In genomic region chr16:25084797-25085196, GRCh38 we compare ENCODE assay signal across 36 cellular contexts. TPM values are rescaled to one million over a fixed set of nuclear protein-coding genes. Genes with fewer than 3 reads are reported as not detected.
DNase-seq lines count a peak whose midpoint lies in the region; ATAC-seq, FAIRE-seq and TF ChIP-seq lines count a peak whose summit lies in the region.
"Had no signal": no experiment of that assay in that cellular context is flagged by ENCODE, and none has a peak within 500 bp of the region (broad histone marks: within the 10 kb centered on the region; RNA-seq: fewer than 3 reads in every experiment).

No MANE protein-coding gene starts in this region.

- H2BK20ac ChIP-seq in H9 (ENCODE audit: low read depth, low read length, poor library complexity, severe bottlenecking), result no peak overlapping the region

- H2BK120ac ChIP-seq in H9 (ENCODE audit: low read depth, low read length, poor library complexity, severe bottlenecking), result no peak overlapping the region

- POLR2A ChIA-PET in HepG2 (lab: Yijun Ruan, JAX), result interaction anchor here (1.3 kb wide), 1 partner anchor 22 kb away, joined by 4 read pairs; no protein-coding TSS in a partner anchor
- POLR2A ChIA-PET in HEK293T (lab: Yijun Ruan, JAX), result interaction anchor here (2.3 kb wide), 1 partner anchor 18 kb away, joined by 6 read pairs; no protein-coding TSS in a partner anchor

- H3K27ac Mint-ChIP-seq in H9, result no peak overlapping the region
- H3K27ac Mint-ChIP-seq: B cell; CD14-positive monocyte; CD4-positive, alpha-beta T cell; CD4-positive, CD25-positive, alpha-beta regulatory T cell; CD8-positive, alpha-beta T cell had no signal

- 10% methylated on average over 6 of the region's 6 CpGs for WGBS in HepG2 (ENCODE audit: low lambda C conversion rate)
- WGBS in right lobe of liver (ENCODE audit: insufficient coverage, low coverage, low lambda C conversion rate, missing lambda C conversion rate), result 64% methylated on average over 6 of the region's 6 CpGs
- no CpG with 5 or more reads among the region's 6 CpGs for WGBS in H9 (ENCODE audit: extremely low coverage, insufficient read length, low lambda C conversion rate)

- no peak for TF ChIP-seq EP300 in HepG2 (IDR thresholded peaks at IDR 0.05; ENCODE audit: low read depth in 2 of 2, low read length in 2 of 2)
- no peak for TF ChIP-seq EP300 in HepG2 (CRISPR knock-in tag; IDR thresholded peaks at IDR 0.05; ENCODE audit: borderline replicate concordance)

- TF ChIP-seq RAD21 in HepG2 (CRISPR knock-in tag; IDR thresholded peaks at IDR 0.05), result no peak

- H3K4me3 ChIP-seq in HepG2 (replicated peaks in 1 of 3; ENCODE audit: insufficient read depth in 1 of 3, low read depth in 2 of 3, low read length in 3 of 3) (no peak overlapping the region), right lobe of liver (no peak overlapping the region), LNCaP clone FGC (ENCODE audit: low read depth, low read length) (no peak overlapping the region)
- H3K4me3 ChIP-seq: A549; BLaER1; BLaER1 treated with 17β-estradiol and CSF1 and Interleukin-3, amounts not matched to agents 10 nM and 100 nM had no signal

- H3K4me3 Mint-ChIP-seq in H9, result no peak overlapping the region
- H3K4me3 Mint-ChIP-seq: B cell; CD14-positive monocyte; CD4-positive, alpha-beta memory T cell; CD4-positive, alpha-beta T cell; CD4-positive, CD25-positive, alpha-beta regulatory T cell; CD8-positive, alpha-beta memory T cell; CD8-positive, alpha-beta T cell had no signal

- H2BK5ac ChIP-seq in H9 (ENCODE audit: insufficient read length, low read length), result no peak overlapping the region

- no peak overlapping the region for H3K14ac ChIP-seq in H9 (ENCODE audit: insufficient read depth, low read length)

- no peak for ATAC-seq in HepG2
- no peak for ATAC-seq in right lobe of liver
- ATAC-seq: A549; CD8-positive, alpha-beta T cell had no signal

- no peaks in the 10 kb centered on the region for H3K9me3 Mint-ChIP-seq in H9
- H3K9me3 Mint-ChIP-seq: CD14-positive monocyte; CD4-positive, alpha-beta memory T cell; CD4-positive, alpha-beta T cell; CD4-positive, CD25-positive, alpha-beta regulatory T cell; CD8-positive, alpha-beta memory T cell; CD8-positive, alpha-beta T cell had no signal

- no peak overlapping the region for H2AK5ac ChIP-seq in H9 (ENCODE audit: insufficient read length, low read length)

- TF ChIP-seq CTCF in HepG2 (CRISPR knock-in tag; IDR thresholded peaks at IDR 0.05) (no peak), right lobe of liver (IDR thresholded peaks at IDR 0.05) (no peak), 22Rv1 (IDR thresholded peaks at IDR 0.05) (no peak), LNCaP clone FGC (IDR thresholded peaks at IDR 0.05; ENCODE audit: control insufficient read depth, extremely low read depth, insufficient read depth) (no peak), H9 (conservative IDR thresholded peaks at IDR 0.05) (no peak)

- peaks cover 0 to 17% of the 10 kb centered on the region in 2 experiments; a peak in 3 of 5 replicates for H3K27me3 ChIP-seq in HepG2 (ENCODE audit: control insufficient read depth in 1 of 2, insufficient read depth in 2 of 2, low read length in 2 of 2)
- no peaks in the 10 kb centered on the region for H3K27me3 ChIP-seq in right lobe of liver
- H3K27me3 ChIP-seq in H9 (ENCODE audit: insufficient read depth, low read length), result no peaks in the 10 kb centered on the region
- H3K27me3 ChIP-seq: BLaER1; BLaER1 treated with 17β-estradiol and CSF1 and Interleukin-3, amounts not matched to agents 10 nM and 100 nM had no signal

- H4K20me1 ChIP-seq in HepG2 (ENCODE audit: insufficient read depth, low read length) (no peaks in the 10 kb centered on the region), H9 (ENCODE audit: control insufficient read depth, insufficient read depth, insufficient read length) (no peaks in the 10 kb centered on the region)
- H4K20me1 ChIP-seq: BLaER1; BLaER1 treated with 17β-estradiol and CSF1 and Interleukin-3, amounts not matched to agents 10 nM and 100 nM had no signal

- H2BK12ac ChIP-seq in H9 (ENCODE audit: insufficient read length, low read depth, low read length), result no peak overlapping the region

- H3K18ac ChIP-seq in H9 (ENCODE audit: insufficient read length, low read depth, low read length), result no peak overlapping the region

- no peaks in the 10 kb centered on the region for H3K79me1 ChIP-seq in H9 (ENCODE audit: insufficient read depth, low read depth, low read length, poor library complexity, severe bottlenecking)

- no peak overlapping the region for H4K91ac ChIP-seq in H9 (ENCODE audit: insufficient read length, low read depth, low read length)

- H3K36me3 ChIP-seq in HepG2 (replicated peaks in 1 of 2; ENCODE audit: control insufficient read depth in 1 of 2, insufficient read depth in 2 of 2, low read length in 2 of 2) (no peaks in the 10 kb centered on the region), right lobe of liver (no peaks in the 10 kb centered on the region)
- H3K36me3 ChIP-seq: BE2C; BLaER1; BLaER1 treated with 17β-estradiol and CSF1 and Interleukin-3, amounts not matched to agents 10 nM and 100 nM had no signal

- H3K23ac ChIP-seq in H9 (ENCODE audit: insufficient read length, low read depth, low read length), result no peak overlapping the region

- no peak overlapping the region for H4K8ac ChIP-seq in H9 (replicated peaks; ENCODE audit: insufficient read length, low read depth, low read length)

- no peak overlapping the region for H3K4me2 ChIP-seq in HepG2 (ENCODE audit: low read depth, low read length)
- H3K4me2 ChIP-seq in H9 (ENCODE audit: insufficient read depth, insufficient read length, low read length), result no peak overlapping the region
- H3K4me2 ChIP-seq: A549; BLaER1; BLaER1 treated with 17β-estradiol and CSF1 and Interleukin-3, amounts not matched to agents 10 nM and 100 nM had no signal

- no peaks in the 10 kb centered on the region for H3K4me1 Mint-ChIP-seq in H9
- H3K4me1 Mint-ChIP-seq: CD14-positive monocyte; CD4-positive, alpha-beta memory T cell; CD8-positive, alpha-beta memory T cell had no signal

- H3K23me2 ChIP-seq in H9 (ENCODE audit: insufficient read length, low read depth, low read length, poor library complexity, severe bottlenecking), result no peaks in the 10 kb centered on the region

- no TSS peak for BruUV-seq in HepG2 (replicated peaks; lab: Mats Ljungman, UMichigan)

- H3T11ph ChIP-seq in H9 (ENCODE audit: low read length), result no peak overlapping the region

- H2AFZ ChIP-seq in HepG2 (ENCODE audit: low read length) (no peak overlapping the region), H9 (ENCODE audit: low read length) (no peak overlapping the region)

- intact Hi-C loops in HepG2 (cut with micrococcal nuclease; ENCODE audit: unreplicated experiment), result no loop called here
- intact Hi-C loops in right lobe of liver (cut with DNase I), result no loop called here

- FAIRE-seq in HepG2 (lab: Jason Lieb, UNC), result no peak
- FAIRE-seq: A204.1, A549, D721Med had no signal

- no peak overlapping the region for H3K56ac ChIP-seq in H9 (ENCODE audit: insufficient read length, low read depth, low read length)

- no peak overlapping the region for H2BK15ac ChIP-seq in H9 (ENCODE audit: low read depth, low read length)

- H3K9ac ChIP-seq in HepG2 (ENCODE audit: insufficient read depth, low read depth, low read length), result no peak overlapping the region
- H3K9ac ChIP-seq in H9 (ENCODE audit: extremely low read depth, insufficient read length, low read length), result no peak overlapping the region
- H3K9ac ChIP-seq: BLaER1; BLaER1 treated with 17β-estradiol and CSF1 and Interleukin-3, amounts not matched to agents 10 nM and 100 nM had no signal

- H3K79me2 ChIP-seq in HepG2 (ENCODE audit: insufficient read depth, low read length) (no peaks in the 10 kb centered on the region), H9 (ENCODE audit: insufficient read depth, low read length) (no peaks in the 10 kb centered on the region)

- H3K4me1 ChIP-seq in HepG2 (ENCODE audit: insufficient read depth, low read length) (0 out of 2 replicates have a peak, but pooled peaks cover 7% of the 10 kb centered on the region), right lobe of liver (no peaks in the 10 kb centered on the region), H9 (ENCODE audit: insufficient read depth, low read length) (no peaks in the 10 kb centered on the region)
- H3K4me1 ChIP-seq: A549; BE2C; BLaER1; BLaER1 treated with 17β-estradiol and CSF1 and Interleukin-3, amounts not matched to agents 10 nM and 100 nM had no signal

- no peak overlapping the region for H3K4ac ChIP-seq in H9 (ENCODE audit: low read depth, low read length)

- no peaks in the 10 kb centered on the region for H3K9me3 ChIP-seq in HepG2 (ENCODE audit: low read length)
- H3K9me3 ChIP-seq in right lobe of liver, result no peaks in the 10 kb centered on the region
- H3K9me3 ChIP-seq in H9 (ENCODE audit: control insufficient read depth, low read depth, low read length), result no peaks in the 10 kb centered on the region
- H3K9me3 ChIP-seq: A549; BE2C; BLaER1; BLaER1 treated with 17β-estradiol and CSF1 and Interleukin-3, amounts not matched to agents 10 nM and 100 nM; Caco-2 had no signal

- H4K5ac ChIP-seq in H9 (ENCODE audit: insufficient read length, low read depth, low read length), result no peak overlapping the region

- H3K36me3 Mint-ChIP-seq in H9 (ENCODE audit: insufficient read depth in 1 of 3, low read depth in 3 of 3), result no peaks in the 10 kb centered on the region
- H3K36me3 Mint-ChIP-seq: CD14-positive monocyte; CD4-positive, alpha-beta memory T cell; CD8-positive, alpha-beta T cell had no signal

- CTCF ChIA-PET in HepG2 (lab: Yijun Ruan, JAX; ENCODE audit: low intra/inter-chr PET ratio, low total read pairs) (no interaction called here), HEK293T (lab: Yijun Ruan, JAX) (interaction anchor here (0.8 kb wide), 1 partner anchor 16 kb away, joined by 12 read pairs; no protein-coding TSS in a partner anchor)

- DNase-seq in HepG2 (ENCODE audit: low spot score) (no peak), right lobe of liver (no peak), HEK293T (ENCODE audit: extremely low spot score) (no peak), LNCaP clone FGC (ENCODE audit: low read depth) (peak; percentile 26), H9 (no peak), NCI-H524 (lab: John Stamatoyannopoulos, UW) (no peak)
- DNase-seq in activated effector memory CD4-positive, alpha-beta T cell treated with Interleukin-2 at 50 U/mL for 16 hours, result no peak
- DNase-seq: 8988T; ACHN; AML-193; BE2C; C1 segment of cervical spinal cord; Caco-2; Calu3; CD4-positive, alpha-beta memory T cell; CD4-positive, alpha-beta T cell; CD4-positive, CD25-positive, alpha-beta regulatory T cell; CD8-positive, alpha-beta memory T cell; CD8-positive, alpha-beta T cell; COR-L47; DMS 273 treated with DMSO at 0.1 percent for 48 hours; DMS153; DMS53; DMS79; DMS79 treated with DMSO at 0.1 percent for 48 hours; DND-41; EL had no signal

- H3K27ac ChIP-seq in HepG2 (ENCODE audit: extremely low read length, insufficient read depth, low read length), result no peak overlapping the region
- H3K27ac ChIP-seq in right lobe of liver, result no peak overlapping the region
- H3K27ac ChIP-seq in 22Rv1, result 0 out of 2 replicates have a peak overlapping the region, but pooled peaks have one; percentile 13
- H3K27ac ChIP-seq in H9 (ENCODE audit: insufficient read length, low read depth, low read length), result no peak overlapping the region
- H3K27ac ChIP-seq: A549; BLaER1; BLaER1 treated with 17β-estradiol and CSF1 and Interleukin-3, amounts not matched to agents 10 nM and 100 nM; C4-2B had no signal

- TF ChIP-seq POLR2A in HepG2 (IDR thresholded peaks at IDR 0.05; ENCODE audit: insufficient read depth in 1 of 2, low read depth in 2 of 2, low read length in 2 of 2) (no peak), right lobe of liver (IDR thresholded peaks at IDR 0.05) (no peak)

- in situ Hi-C loops in HepG2 (cut with HindIII; ENCODE audit: extremely low pct_ligation_motif_present, low pct_unique_long_range_greater_than_20kb), result no loop called here

- H3K27me3 Mint-ChIP-seq in H9 (ENCODE audit: low read depth), result no peaks in the 10 kb centered on the region; the same call in 1 of the 2 replicates
- H3K27me3 Mint-ChIP-seq: B cell; CD4-positive, alpha-beta T cell; CD4-positive, CD25-positive, alpha-beta regulatory T cell had no signal

RNA-seq across cellular contexts. Expression of gene LCMT1, which starts 26.7 kb away (rescaled TPM):
- total RNA-seq in HepG2 (2016; rRNA removed; fragmentation: Illumina TruSeq; extraction: Trizol) (48.7 and 56.5 TPM in 2 replicates), right lobe of liver (10 to 100 TPM in 3 of 6 experiments, 1 to 10 TPM in 3; 6.2 to 12.0 (median 8.9) TPM), H9 (2021) (80.6 and 81.2 TPM in 2 replicates)
- total RNA-seq in HepG2 (2016; cell fraction: cytosol; rRNA removed; fragmentation: Illumina TruSeq; extraction: Trizol; ENCODE audit: low read depth), result 67.0 and 75.9 TPM in 2 replicates
- total RNA-seq in HepG2 (2016; cell fraction: insoluble cytoplasmic fraction; rRNA removed; fragmentation: Illumina TruSeq; extraction: Trizol), result 51.5 and 57.1 TPM in 2 replicates
- total RNA-seq in HepG2 (2016; cell fraction: membrane; rRNA removed; fragmentation: Illumina TruSeq; extraction: Trizol), result 81.3 and 87.0 TPM in 2 replicates
- total RNA-seq in HepG2 (2016; cell fraction: nucleus; rRNA removed; fragmentation: Illumina TruSeq; extraction: Trizol), result 28.0 and 34.4 TPM in 2 replicates
- 41.2 and 43.7 TPM in 2 replicates for polyA plus RNA-seq in HepG2 (2011; rRNA removed)
- polyA plus RNA-seq in HepG2 (2011; cell fraction: cytosol; rRNA removed), result 42.6 and 51.2 TPM in 2 replicates
- 23.2 and 26.4 TPM in 2 replicates for polyA plus RNA-seq in HepG2 (2011; cell fraction: nucleus; rRNA removed)
- 67.7 and 68.8 TPM in 2 replicates for polyA plus RNA-seq in HepG2 (2012)
- polyA plus RNA-seq in HepG2 (2016; cell fraction: cytosol; fragmentation: Illumina TruSeq; extraction: Trizol; ENCODE audit: low read depth), result 61.9 and 62.5 TPM in 2 replicates
- polyA plus RNA-seq in HepG2 (2016; cell fraction: insoluble cytoplasmic fraction; fragmentation: Illumina TruSeq; extraction: Trizol; ENCODE audit: low read depth), result 64.0 and 66.9 TPM in 2 replicates
- 79.0 and 84.0 TPM in 2 replicates for polyA plus RNA-seq in HepG2 (2016; cell fraction: membrane; fragmentation: Illumina TruSeq; extraction: Trizol; ENCODE audit: low read depth)
- 40.6 and 45.1 TPM in 2 replicates for polyA plus RNA-seq in HepG2 (2016; cell fraction: nucleus; fragmentation: Illumina TruSeq; extraction: Trizol; ENCODE audit: insufficient read depth, low read depth)
- 27.8 and 49.9 TPM in 2 replicates for polyA minus RNA-seq in HepG2 (2011; rRNA and poly(A)+ RNA removed; ENCODE audit: low replicate concordance)
- polyA minus RNA-seq in HepG2 (2011; cell fraction: cytosol; rRNA and poly(A)+ RNA removed), result 31.9 and 34.4 TPM in 2 replicates
- 43.3 and 57.2 TPM in 2 replicates for polyA minus RNA-seq in HepG2 (2011; cell fraction: nucleus; rRNA and poly(A)+ RNA removed)
